ENCODE assay signal across 9 cellular contexts in the genomic region with DNA sequence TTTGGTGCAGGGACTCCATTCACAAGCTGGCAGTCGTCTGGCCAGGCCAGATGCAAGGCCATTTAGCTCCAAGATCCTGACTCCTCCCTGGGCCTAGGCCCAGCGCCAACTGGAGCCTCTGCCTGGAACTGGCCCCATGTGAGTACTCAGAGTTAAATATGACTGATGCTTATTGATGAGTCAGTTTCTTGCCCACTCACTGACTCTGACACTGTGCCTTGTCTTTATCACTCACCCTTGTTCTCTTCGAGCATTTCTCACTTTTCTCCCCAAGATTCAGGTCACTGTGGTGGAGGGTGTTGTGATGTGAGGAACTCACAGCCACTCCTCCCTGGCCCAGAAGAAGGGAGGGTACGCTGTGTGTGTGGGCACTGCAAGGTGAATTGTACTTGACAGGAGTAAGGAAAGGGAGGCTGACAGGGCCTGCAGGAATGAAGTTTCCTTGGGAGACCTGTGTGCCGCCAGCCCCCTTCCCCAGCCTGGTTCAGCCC. TPM values are rescaled to one million over a fixed set of nuclear protein-coding genes. Genes with fewer than 3 reads are reported as not detected.
DNase-seq lines count a peak whose midpoint lies in the region; ATAC-seq and TF ChIP-seq lines count a peak whose summit lies in the region.
"Had no signal": no experiment of that assay in that cellular context is flagged by ENCODE, and none has a peak within 500 bp of the region (broad histone marks: within the 10 kb centered on the region; RNA-seq: fewer than 3 reads in every experiment).

No MANE protein-coding gene starts in this region.

- no peaks in the 10 kb centered on the region for H3K9me3 Mint-ChIP-seq in activated CD4-positive, alpha-beta T cell treated with anti-CD3 and anti-CD28 coated beads for 36 hours (ENCODE audit: low read depth)
- H3K9me3 Mint-ChIP-seq in activated CD4-positive, alpha-beta T cell treated with anti-CD3 and anti-CD28 coated beads, Interleukin-2, amount 10 ng/mL, durations not matched to agents 7 days and 5 days = no peaks in the 10 kb centered on the region
- no peaks in the 10 kb centered on the region for H3K9me3 Mint-ChIP-seq in activated CD8-positive, alpha-beta T cell treated with anti-CD3 and anti-CD28 coated beads, Interleukin-2, amount 10 ng/mL, durations not matched to agents 7 days and 5 days (ENCODE audit: insufficient read depth)
- H3K9me3 Mint-ChIP-seq: nephron progenitor cell had no signal

- no peak for TF ChIP-seq CTCF in GM13977 (IDR thresholded peaks at IDR 0.05; ENCODE audit: extremely low read depth, insufficient read depth, missing control alignments)

- peak; percentile 57 for DNase-seq in activated CD4-positive, alpha-beta T cell treated with anti-CD3 and anti-CD28 coated beads for 36 hours
- no peak for DNase-seq in activated CD4-positive, alpha-beta T cell treated with anti-CD3 and anti-CD28 coated beads, Interleukin-2, amount 10 ng/mL, durations not matched to agents 7 days and 5 days
- DNase-seq in activated CD8-positive, alpha-beta T cell treated with anti-CD3 and anti-CD28 coated beads, Interleukin-2, amount 10 ng/mL, durations not matched to agents 7 days and 5 days = no peak
- DNase-seq in cardiac septum (ENCODE audit: low spot score) (peak; percentile 79), iPS-NIHi7 (ENCODE audit: extremely low spot score) (no peak), GM13977 (ENCODE audit: low spot score) (no peak)
- DNase-seq in stimulated activated naive CD8-positive, alpha-beta T cell treated with anti-CD3 and anti-CD28 coated beads, Interleukin-15, Interleukin-2, amounts not matched to agents 100 U/mL and 50 U/mL, for 24 hours = no peak
- DNase-seq: nephron progenitor cell had no signal

- H3K4me3 Mint-ChIP-seq in activated CD4-positive, alpha-beta T cell treated with anti-CD3 and anti-CD28 coated beads for 36 hours = no peak overlapping the region
- H3K4me3 Mint-ChIP-seq in activated CD4-positive, alpha-beta T cell treated with anti-CD3 and anti-CD28 coated beads, Interleukin-2, amount 10 ng/mL, durations not matched to agents 7 days and 5 days = no peak overlapping the region
- H3K4me3 Mint-ChIP-seq in activated CD8-positive, alpha-beta T cell treated with anti-CD3 and anti-CD28 coated beads, Interleukin-2, amount 10 ng/mL, durations not matched to agents 7 days and 5 days = no peak overlapping the region
- H3K4me3 Mint-ChIP-seq: nephron progenitor cell had no signal

- H3K4me1 Mint-ChIP-seq in activated CD4-positive, alpha-beta T cell treated with anti-CD3 and anti-CD28 coated beads for 36 hours = peaks cover 13% of the 10 kb centered on the region
- H3K4me1 Mint-ChIP-seq in activated CD4-positive, alpha-beta T cell treated with anti-CD3 and anti-CD28 coated beads, Interleukin-2, amount 10 ng/mL, durations not matched to agents 7 days and 5 days = peaks cover 18% of the 10 kb centered on the region
- H3K4me1 Mint-ChIP-seq in activated CD8-positive, alpha-beta T cell treated with anti-CD3 and anti-CD28 coated beads, Interleukin-2, amount 10 ng/mL, durations not matched to agents 7 days and 5 days (ENCODE audit: low read depth) = peaks cover 35% of the 10 kb centered on the region

- H3K27me3 Mint-ChIP-seq in activated CD4-positive, alpha-beta T cell treated with anti-CD3 and anti-CD28 coated beads for 36 hours = no peaks in the 10 kb centered on the region
- no peaks in the 10 kb centered on the region for H3K27me3 Mint-ChIP-seq in activated CD4-positive, alpha-beta T cell treated with anti-CD3 and anti-CD28 coated beads, Interleukin-2, amount 10 ng/mL, durations not matched to agents 7 days and 5 days
- H3K27me3 Mint-ChIP-seq in activated CD8-positive, alpha-beta T cell treated with anti-CD3 and anti-CD28 coated beads, Interleukin-2, amount 10 ng/mL, durations not matched to agents 7 days and 5 days (ENCODE audit: low read depth) = no peaks in the 10 kb centered on the region

- POLR2A ChIA-PET in activated CD4-positive, alpha-beta T cell treated with anti-CD3 and anti-CD28 coated beads for 36 hours (lab: Charles Lee) = no interaction called here
- POLR2A ChIA-PET in activated CD4-positive, alpha-beta T cell treated with anti-CD3 and anti-CD28 coated beads, Interleukin-2, amount 10 ng/mL, durations not matched to agents 7 days and 5 days (lab: Charles Lee) = no interaction called here
- POLR2A ChIA-PET in activated CD8-positive, alpha-beta T cell treated with anti-CD3 and anti-CD28 coated beads, Interleukin-2, amount 10 ng/mL, durations not matched to agents 7 days and 5 days (lab: Charles Lee) = interaction anchor here (0.5 kb wide), 1 partner anchor 21 kb away, joined by 4 read pairs; no protein-coding TSS in a partner anchor

- no peak overlapping the region for H3K27ac Mint-ChIP-seq in activated CD4-positive, alpha-beta T cell treated with anti-CD3 and anti-CD28 coated beads for 36 hours
- no peak overlapping the region for H3K27ac Mint-ChIP-seq in activated CD4-positive, alpha-beta T cell treated with anti-CD3 and anti-CD28 coated beads, Interleukin-2, amount 10 ng/mL, durations not matched to agents 7 days and 5 days
- H3K27ac Mint-ChIP-seq in activated CD8-positive, alpha-beta T cell treated with anti-CD3 and anti-CD28 coated beads, Interleukin-2, amount 10 ng/mL, durations not matched to agents 7 days and 5 days = peak overlapping the region; percentile 1

- H3K36me3 Mint-ChIP-seq in activated CD4-positive, alpha-beta T cell treated with anti-CD3 and anti-CD28 coated beads for 36 hours (ENCODE audit: low read depth) = peaks cover 20% of the 10 kb centered on the region
- H3K36me3 Mint-ChIP-seq in activated CD4-positive, alpha-beta T cell treated with anti-CD3 and anti-CD28 coated beads, Interleukin-2, amount 10 ng/mL, durations not matched to agents 7 days and 5 days (ENCODE audit: low read depth) = peaks cover 13% of the 10 kb centered on the region
- H3K36me3 Mint-ChIP-seq in activated CD8-positive, alpha-beta T cell treated with anti-CD3 and anti-CD28 coated beads, Interleukin-2, amount 10 ng/mL, durations not matched to agents 7 days and 5 days (ENCODE audit: low read depth) = peaks cover 21% of the 10 kb centered on the region

- in situ Hi-C loops in GM13977 (cut with MboI; ENCODE audit: low pct_unique_long_range_greater_than_20kb, low sequenced_read_pairs, unreplicated experiment) = no loop called here

- CTCF ChIA-PET in activated CD4-positive, alpha-beta T cell treated with anti-CD3 and anti-CD28 coated beads for 36 hours (lab: Charles Lee) = no interaction called here
- CTCF ChIA-PET in activated CD4-positive, alpha-beta T cell treated with anti-CD3 and anti-CD28 coated beads, Interleukin-2, amount 10 ng/mL, durations not matched to agents 7 days and 5 days (lab: Charles Lee) = interaction anchor here (1.4 kb wide), 1 partner anchor 16 kb away, joined by 3 read pairs; no protein-coding TSS in a partner anchor
- CTCF ChIA-PET in activated CD8-positive, alpha-beta T cell treated with anti-CD3 and anti-CD28 coated beads, Interleukin-2, amount 10 ng/mL, durations not matched to agents 7 days and 5 days (lab: Charles Lee) = no interaction called here

- intact Hi-C loops in activated CD4-positive, alpha-beta T cell treated with anti-CD3 and anti-CD28 coated beads for 36 hours (cut with DNase I, micrococcal nuclease) = loop anchor here in 1 of 2 experiments (1.0 kb wide), 1 partner anchor 28 kb away; the partner anchor contains the start of gene DCPS
- intact Hi-C loops in cardiac septum (cut with DNase I) = no loop called here

- ATAC-seq in activated CD4-positive, alpha-beta T cell treated with anti-CD3 and anti-CD28 coated beads for 36 hours = peak; percentile 92
- peak; percentile 39 for ATAC-seq in activated CD8-positive, alpha-beta T cell treated with anti-CD3 and anti-CD28 coated beads, Interleukin-2, amount 10 ng/mL, durations not matched to agents 7 days and 5 days
- peak; percentile 80 for ATAC-seq in stimulated activated naive CD8-positive, alpha-beta T cell treated with anti-CD3 and anti-CD28 coated beads, Interleukin-15, Interleukin-2, amounts not matched to agents 100 U/mL and 50 U/mL, for 24 hours
- ATAC-seq in HG03025 (IDR thresholded peaks at IDR 0.05; ENCODE audit: low FRiP score, unreplicated experiment) = no peak

RNA-seq across cellular contexts. Expression of gene ST3GAL4, which starts 23.2 kb away (rescaled TPM):
- total RNA-seq in activated CD4-positive, alpha-beta T cell treated with anti-CD3 and anti-CD28 coated beads for 36 hours = 1 to 10 TPM; 7.5 to 9.1 TPM
- 1 to 10 TPM; 7.5 to 7.6 TPM for total RNA-seq in activated CD4-positive, alpha-beta T cell treated with anti-CD3 and anti-CD28 coated beads, Interleukin-2, amount 10 ng/mL, durations not matched to agents 7 days and 5 days
- 10 to 100 TPM; 10.3 to 11.8 TPM for total RNA-seq in activated CD8-positive, alpha-beta T cell treated with anti-CD3 and anti-CD28 coated beads, Interleukin-2, amount 10 ng/mL, durations not matched to agents 7 days and 5 days
- 55.1 TPM for total RNA-seq in cardiac septum

RNA-seq across cellular contexts. Expression of gene DCPS, which starts 28.4 kb away (rescaled TPM):
- total RNA-seq in activated CD4-positive, alpha-beta T cell treated with anti-CD3 and anti-CD28 coated beads for 36 hours = 10 to 100 TPM; 29.7 to 39.3 TPM
- total RNA-seq in activated CD4-positive, alpha-beta T cell treated with anti-CD3 and anti-CD28 coated beads, Interleukin-2, amount 10 ng/mL, durations not matched to agents 7 days and 5 days = 10 to 100 TPM; 33.1 to 33.5 TPM
- 10 to 100 TPM; 21.8 to 22.5 TPM for total RNA-seq in activated CD8-positive, alpha-beta T cell treated with anti-CD3 and anti-CD28 coated beads, Interleukin-2, amount 10 ng/mL, durations not matched to agents 7 days and 5 days
- 9.9 TPM for total RNA-seq in cardiac septum

RNA-seq across cellular contexts. Expression of gene TIRAP, which starts 49.4 kb away (rescaled TPM):
- total RNA-seq in activated CD4-positive, alpha-beta T cell treated with anti-CD3 and anti-CD28 coated beads for 36 hours = 1 to 10 TPM; 5.3 to 7.5 TPM
- 10 to 100 TPM; 13.5 to 14.0 TPM for total RNA-seq in activated CD4-positive, alpha-beta T cell treated with anti-CD3 and anti-CD28 coated beads, Interleukin-2, amount 10 ng/mL, durations not matched to agents 7 days and 5 days
- total RNA-seq in activated CD8-positive, alpha-beta T cell treated with anti-CD3 and anti-CD28 coated beads, Interleukin-2, amount 10 ng/mL, durations not matched to agents 7 days and 5 days = 10 to 100 TPM; 15.3 to 15.4 TPM
- total RNA-seq in cardiac septum = 8.4 TPM

Comparison
In these comparisons a context has a peak if more than half of its experiments do, and no peak if none do; other contexts are left out.
1. DNase-seq: peak in activated CD4-positive, alpha-beta T cell treated with anti-CD3 and anti-CD28 coated beads for 36 hours (single experiment) and cardiac septum (single experiment); none in activated CD4-positive, alpha-beta T cell treated with anti-CD3 and anti-CD28 coated beads, Interleukin-2, amount 10 ng/mL, durations not matched to agents 7 days and 5 days (single experiment), activated CD8-positive, alpha-beta T cell treated with anti-CD3 and anti-CD28 coated beads, Interleukin-2, amount 10 ng/mL, durations not matched to agents 7 days and 5 days (single experiment), stimulated activated naive CD8-positive, alpha-beta T cell treated with anti-CD3 and anti-CD28 coated beads, Interleukin-15, Interleukin-2, amounts not matched to agents 100 U/mL and 50 U/mL, for 24 hours (single experiment), iPS-NIHi7 (single experiment) and GM13977 (single experiment).